In genomic region chr19:13093407-13094284, GRCh38 we compare ENCODE assay signal across 8 cellular contexts. TPM values are rescaled to one million over a fixed set of nuclear protein-coding genes. Genes with fewer than 3 reads are reported as not detected.
DNase-seq lines count a peak whose midpoint lies in the region; ATAC-seq and TF ChIP-seq lines count a peak whose summit lies in the region.

No MANE protein-coding gene starts in this region.

- no peak for TF ChIP-seq POLR2A in esophagus muscularis mucosa (IDR thresholded peaks at IDR 0.05; ENCODE audit: low read depth)

- peak; percentile 75 to 80 for ATAC-seq in naive thymus-derived CD8-positive, alpha-beta T cell
- ATAC-seq in stimulated activated effector memory CD8-positive, alpha-beta T cell treated with anti-CD3 and anti-CD28 coated beads, Interleukin-12 subunit alpha, Interleukin-12 subunit beta, amount 100 ng/mL, for 72 hours = peak; percentile 87

- H3K27ac Mint-ChIP-seq in IgD-negative memory B cell = peak overlapping the region; percentile 51 to 95 (median 61)
- H3K27ac Mint-ChIP-seq in naive thymus-derived CD8-positive, alpha-beta T cell = peak overlapping the region in 1 of 10 donors; percentile 54
- no peak overlapping the region for H3K27ac Mint-ChIP-seq in stimulated activated effector memory CD8-positive, alpha-beta T cell treated with anti-CD3 and anti-CD28 coated beads, Interleukin-12 subunit alpha, Interleukin-12 subunit beta, amount 100 ng/mL, for 72 hours

- no peaks in the 10 kb centered on the region for H3K36me3 Mint-ChIP-seq in IgD-negative memory B cell
- H3K36me3 Mint-ChIP-seq in naive thymus-derived CD8-positive, alpha-beta T cell = no peaks in the 10 kb centered on the region
- H3K36me3 Mint-ChIP-seq in stimulated activated effector memory CD8-positive, alpha-beta T cell treated with anti-CD3 and anti-CD28 coated beads, Interleukin-12 subunit alpha, Interleukin-12 subunit beta, amount 100 ng/mL, for 72 hours = peaks cover 4% of the 10 kb centered on the region

- no peaks in the 10 kb centered on the region for H3K9me3 ChIP-seq in esophagus muscularis mucosa

- POLR2A ChIA-PET in naive thymus-derived CD8-positive, alpha-beta T cell (lab: Charles Lee) = interaction anchor here (0.9 to 2.6 kb wide), 3 partner anchors 24 to 117 kb away, joined by 4 to 18 read pairs (median 5); partner anchors contain the start of gene NACC1

- no peak overlapping the region for H3K4me3 ChIP-seq in esophagus muscularis mucosa

- peaks cover 4% of the 10 kb centered on the region for H3K27me3 Mint-ChIP-seq in IgD-negative memory B cell
- peaks cover 6 to 20% (median 6%) of the 10 kb centered on the region in 5 donors for H3K27me3 Mint-ChIP-seq in naive thymus-derived CD8-positive, alpha-beta T cell

- peak overlapping the region; percentile 38 to 90 (median 74) for H3K4me3 Mint-ChIP-seq in IgD-negative memory B cell
- peak overlapping the region in 2 of 10 donors; percentile 58 for H3K4me3 Mint-ChIP-seq in naive thymus-derived CD8-positive, alpha-beta T cell
- H3K4me3 Mint-ChIP-seq in stimulated activated effector memory CD8-positive, alpha-beta T cell treated with anti-CD3 and anti-CD28 coated beads, Interleukin-12 subunit alpha, Interleukin-12 subunit beta, amount 100 ng/mL, for 72 hours = no peak overlapping the region

- H3K9me3 Mint-ChIP-seq in IgD-negative memory B cell = no peaks in the 10 kb centered on the region
- H3K9me3 Mint-ChIP-seq in naive thymus-derived CD8-positive, alpha-beta T cell = peaks cover 0 to 2% (median 0%) of the 10 kb centered on the region in 9 donors
- no peaks in the 10 kb centered on the region for H3K9me3 Mint-ChIP-seq in stimulated activated effector memory CD8-positive, alpha-beta T cell treated with anti-CD3 and anti-CD28 coated beads, Interleukin-12 subunit alpha, Interleukin-12 subunit beta, amount 100 ng/mL, for 72 hours

- peak; percentile 94 to 97 (median 97) for TF ChIP-seq CTCF in esophagus muscularis mucosa (IDR thresholded peaks at IDR 0.05)

- intact Hi-C loops in esophagus muscularis mucosa (cut with DNase I) = loop anchor here (1.0 kb wide), 1 partner anchor 115 kb away; no protein-coding TSS in a partner anchor

- H3K27me3 ChIP-seq in esophagus muscularis mucosa = peaks cover 0 to 8% (median 0%) of the 10 kb centered on the region in 4 donors

- peak overlapping the region; percentile 79 to 90 (median 86) for H3K27ac ChIP-seq in esophagus muscularis mucosa (replicated peaks in 1 of 4)

- peak; percentile 63 for DNase-seq in DMS53 treated with DMSO at 0.1 percent for 48 hours (lab: John Stamatoyannopoulos, UW; ENCODE audit: unreplicated experiment)
- DNase-seq in OCI-M1 (lab: John Stamatoyannopoulos, UW) = peak; percentile 91
- DNase-seq in activated T-cell treated with anti-CD3 and anti-CD28 coated beads, Interleukin-2, amount 50 U/mL, for 1 hour = peak; percentile 81
- no peak for DNase-seq in esophagus muscularis mucosa (ENCODE audit: extremely low spot score)
- peak; percentile 68 to 89 (median 79) for DNase-seq in naive thymus-derived CD8-positive, alpha-beta T cell
- DNase-seq in stimulated activated effector memory CD8-positive, alpha-beta T cell treated with anti-CD3 and anti-CD28 coated beads, Interleukin-12 subunit alpha, Interleukin-12 subunit beta, amount 100 ng/mL, for 72 hours (ENCODE audit: low spot score in 2 of 2) = peak; percentile 68 to 86
- no peak for DNase-seq in OCI-M2 (lab: John Stamatoyannopoulos, UW; ENCODE audit: unreplicated experiment)

- peaks cover 14 to 18% (median 18%) of the 10 kb centered on the region in 3 donors for H3K4me1 Mint-ChIP-seq in IgD-negative memory B cell
- H3K4me1 Mint-ChIP-seq in naive thymus-derived CD8-positive, alpha-beta T cell = peaks cover 14 to 24% (median 22%) of the 10 kb centered on the region in 4 donors
- H3K4me1 Mint-ChIP-seq in stimulated activated effector memory CD8-positive, alpha-beta T cell treated with anti-CD3 and anti-CD28 coated beads, Interleukin-12 subunit alpha, Interleukin-12 subunit beta, amount 100 ng/mL, for 72 hours = peaks cover 28% of the 10 kb centered on the region

- 37% methylated on average over 9 of the region's 12 CpGs for WGBS in esophagus muscularis mucosa

- H3K36me3 ChIP-seq in esophagus muscularis mucosa = peaks cover 5 to 28% (median 25%) of the 10 kb centered on the region in 4 donors

- TF ChIP-seq EP300 in esophagus muscularis mucosa (IDR thresholded peaks at IDR 0.05) = no peak

- H3K4me1 ChIP-seq in esophagus muscularis mucosa = peaks cover 68 to 98% (median 95%) of the 10 kb centered on the region in 4 donors

RNA-seq across cellular contexts. Expression of gene LYL1, which starts 9.0 kb away (rescaled TPM):
- polyA plus RNA-seq in IgD-negative memory B cell = 90.1 TPM
- 10 to 100 TPM; 11.9 to 20.2 (median 17.0) TPM for total RNA-seq in esophagus muscularis mucosa
- 1 to 10 TPM; 6.6 to 7.9 TPM for total RNA-seq in naive thymus-derived CD8-positive, alpha-beta T cell
- 1 to 10 TPM in 2 of 3 donors, under 1 TPM in 1; 0.37 to 2.6 (median 1.3) TPM for polyA plus RNA-seq in naive thymus-derived CD8-positive, alpha-beta T cell

RNA-seq across cellular contexts. Expression of gene TRMT1, which starts 22.9 kb away (rescaled TPM):
- polyA plus RNA-seq in IgD-negative memory B cell = 30.7 TPM
- total RNA-seq in esophagus muscularis mucosa = 10 to 100 TPM; 21.4 to 27.6 (median 26.9) TPM
- total RNA-seq in naive thymus-derived CD8-positive, alpha-beta T cell = 100 to 1,000 TPM; 100 to 103 TPM
- polyA plus RNA-seq in naive thymus-derived CD8-positive, alpha-beta T cell = 10 to 100 TPM; 26.1 to 35.1 (median 27.2) TPM

RNA-seq across cellular contexts. Expression of gene NACC1, which starts 24.4 kb away (rescaled TPM):
- polyA plus RNA-seq in IgD-negative memory B cell = 2.7 TPM
- 10 to 100 TPM; 24.5 to 61.6 (median 29.6) TPM for total RNA-seq in esophagus muscularis mucosa
- 10 to 100 TPM; 24.5 to 25.7 TPM for total RNA-seq in naive thymus-derived CD8-positive, alpha-beta T cell
- polyA plus RNA-seq in naive thymus-derived CD8-positive, alpha-beta T cell = 1 to 10 TPM; 1.4 to 3.4 (median 1.9) TPM

RNA-seq across cellular contexts. Expression of gene STX10, which starts 56.5 kb away (rescaled TPM):
- 52.8 TPM for polyA plus RNA-seq in IgD-negative memory B cell
- total RNA-seq in esophagus muscularis mucosa = 10 to 100 TPM; 50.2 to 62.6 (median 56.6) TPM
- total RNA-seq in naive thymus-derived CD8-positive, alpha-beta T cell = 10 to 100 TPM; 60.2 to 62.8 TPM
- 10 to 100 TPM; 36.1 to 56.2 (median 50.2) TPM for polyA plus RNA-seq in naive thymus-derived CD8-positive, alpha-beta T cell

RNA-seq across cellular contexts. Expression of gene IER2, which starts 56.6 kb away (rescaled TPM):
- polyA plus RNA-seq in IgD-negative memory B cell = 350 TPM
- total RNA-seq in esophagus muscularis mucosa = 100 to 1,000 TPM in 1 of 4 donors, 10 to 100 TPM in 3; 29.1 to 144 (median 62.3) TPM
- 100 to 1,000 TPM; 105 to 112 TPM for total RNA-seq in naive thymus-derived CD8-positive, alpha-beta T cell
- 100 to 1,000 TPM; 100 to 162 (median 107) TPM for polyA plus RNA-seq in naive thymus-derived CD8-positive, alpha-beta T cell

Comparison
In these comparisons a context has a peak if more than half of its experiments do, and no peak if none do; other contexts are left out.
1. DNase-seq: peak in DMS53 treated with DMSO at 0.1 percent for 48 hours (single experiment), OCI-M1 (single experiment), activated T-cell treated with anti-CD3 and anti-CD28 coated beads, Interleukin-2, amount 50 U/mL, for 1 hour (single experiment), naive thymus-derived CD8-positive, alpha-beta T cell (10 of 10) and stimulated activated effector memory CD8-positive, alpha-beta T cell treated with anti-CD3 and anti-CD28 coated beads, Interleukin-12 subunit alpha, Interleukin-12 subunit beta, amount 100 ng/mL, for 72 hours (2 of 2); none in esophagus muscularis mucosa (single experiment) and OCI-M2 (single experiment).